19 cellular contexts compared by ENCODE assay signal in genomic region chr2:207274541-207274940, GRCh38.
A peak's percentile ranks its signal among the peaks of the same experiment; 100 is the strongest.
DNase-seq lines count a peak whose midpoint lies in the region; TF ChIP-seq lines count a peak whose summit lies in the region.
"Had no signal": no experiment of that assay in that cellular context is flagged by ENCODE, and none has a peak within 500 bp of the region (broad histone marks: within the 10 kb centered on the region; RNA-seq: fewer than 3 reads in every experiment).

No MANE protein-coding gene starts in this region.

- no peak overlapping the region for H3K4me3 Mint-ChIP-seq in activated CD4-positive, alpha-beta T cell treated with anti-CD3 and anti-CD28 coated beads, Interleukin-2, amount 10 ng/mL, durations not matched to agents 24 days and 14 days
- H3K4me3 Mint-ChIP-seq: HFFc6 had no signal

- no peaks in the 10 kb centered on the region for H3K79me2 ChIP-seq in osteoblast (ENCODE audit: insufficient read depth, low read length)

- no peak overlapping the region for H3K4me3 ChIP-seq in osteoblast (ENCODE audit: insufficient read depth, low read length)
- H3K4me3 ChIP-seq: MG63, Peyer's patch had no signal

- H3K27ac Mint-ChIP-seq in activated CD4-positive, alpha-beta T cell treated with anti-CD3 and anti-CD28 coated beads, Interleukin-2, amount 10 ng/mL, durations not matched to agents 24 days and 14 days, result no peak overlapping the region
- H3K27ac Mint-ChIP-seq: HFFc6 had no signal

- H4K20me1 ChIP-seq in osteoblast (ENCODE audit: insufficient read depth, low read length), result no peaks in the 10 kb centered on the region

- no peaks in the 10 kb centered on the region for H3K36me3 ChIP-seq in osteoblast (ENCODE audit: insufficient read depth, low read length)
- H3K36me3 ChIP-seq: MG63, Peyer's patch had no signal

- peaks cover 6% of the 10 kb centered on the region for H3K4me1 ChIP-seq in osteoblast (ENCODE audit: insufficient read depth, low read length)
- H3K4me1 ChIP-seq: Peyer's patch had no signal

- H3K27ac ChIP-seq in 22Rv1, result peak overlapping the region; percentile 76
- H3K27ac ChIP-seq in osteoblast (ENCODE audit: low read depth, low read length), result peak overlapping the region; percentile 27
- H3K27ac ChIP-seq: Peyer's patch had no signal

- H3K4me2 ChIP-seq in osteoblast (ENCODE audit: insufficient read depth, low read length), result no peak overlapping the region

- H3K9me3 Mint-ChIP-seq in activated CD4-positive, alpha-beta T cell treated with anti-CD3 and anti-CD28 coated beads, Interleukin-2, amount 10 ng/mL, durations not matched to agents 24 days and 14 days, result peaks cover 12% of the 10 kb centered on the region
- H3K9me3 Mint-ChIP-seq: HFFc6 had no signal

- H3K4me1 Mint-ChIP-seq in activated CD4-positive, alpha-beta T cell treated with anti-CD3 and anti-CD28 coated beads, Interleukin-2, amount 10 ng/mL, durations not matched to agents 24 days and 14 days, result peaks cover 2% of the 10 kb centered on the region

- H3K27me3 ChIP-seq in osteoblast (ENCODE audit: insufficient read depth, low read length), result no peaks in the 10 kb centered on the region
- H3K27me3 ChIP-seq: MG63, Peyer's patch had no signal

- no peaks in the 10 kb centered on the region for H3K9me3 ChIP-seq in osteoblast (ENCODE audit: low read depth, low read length)
- H3K9me3 ChIP-seq: MG63, Peyer's patch had no signal

- DNase-seq in MV-4-11 (lab: John Stamatoyannopoulos, UW) (peak; percentile 32), fibroblast of gingiva (ENCODE audit: low read depth) (peak; percentile 70), osteoblast (ENCODE audit: insufficient read length, low spot score, missing footprints) (no peak), cerebellar nuclear complex (lab: John Stamatoyannopoulos, UW) (no peak), DMS153 treated with DMSO at 0.1 percent for 48 hours (lab: John Stamatoyannopoulos, UW; ENCODE audit: unreplicated experiment) (no peak), NCI-H1930 (lab: John Stamatoyannopoulos, UW) (no peak)
- no peak for DNase-seq in activated CD4-positive, alpha-beta T cell treated with anti-CD3 and anti-CD28 coated beads, Interleukin-2, amount 10 ng/mL, durations not matched to agents 24 days and 14 days
- DNase-seq: C1 segment of cervical spinal cord, DMS153, HFFc6, IMR-90, Karpas-422, MG63, NCI-H1092 treated with DMSO at 0.1 percent for 48 hours, NCI-H1694, NCI-H226, NCI-H524 treated with DMSO at 0.1 percent for 48 hours, Peyer's patch had no signal

- intact Hi-C loops in activated CD4-positive, alpha-beta T cell treated with anti-CD3 and anti-CD28 coated beads, Interleukin-2, amount 10 ng/mL, durations not matched to agents 24 days and 14 days (cut with micrococcal nuclease), result no loop called here

- TF ChIP-seq CTCF in 22Rv1 (IDR thresholded peaks at IDR 0.05), result no peak
- peak; percentile 5 for TF ChIP-seq CTCF in osteoblast (IDR thresholded peaks at IDR 0.05; ENCODE audit: extremely low read depth, low read depth, low read length)

- H3K27me3 Mint-ChIP-seq in activated CD4-positive, alpha-beta T cell treated with anti-CD3 and anti-CD28 coated beads, Interleukin-2, amount 10 ng/mL, durations not matched to agents 24 days and 14 days, result no peaks in the 10 kb centered on the region

- no peaks in the 10 kb centered on the region for H3K36me3 Mint-ChIP-seq in activated CD4-positive, alpha-beta T cell treated with anti-CD3 and anti-CD28 coated beads, Interleukin-2, amount 10 ng/mL, durations not matched to agents 24 days and 14 days (ENCODE audit: low read depth)

- no peak overlapping the region for H2AFZ ChIP-seq in osteoblast (ENCODE audit: low read length)

Comparison
In these comparisons a context has a peak if more than half of its experiments do, and no peak if none do; other contexts are left out.
1. DNase-seq: peak in MV-4-11 (single experiment) and fibroblast of gingiva (single experiment); none in osteoblast (single experiment), cerebellar nuclear complex (0 of 2), DMS153 treated with DMSO at 0.1 percent for 48 hours (single experiment), activated CD4-positive, alpha-beta T cell treated with anti-CD3 and anti-CD28 coated beads, Interleukin-2, amount 10 ng/mL, durations not matched to agents 24 days and 14 days (single experiment) and NCI-H1930 (0 of 2).